13 cellular contexts compared by ENCODE assay signal in genomic region chr6:81767163-81768000, GRCh38. TPM values are rescaled to one million over a fixed set of nuclear protein-coding genes. Genes with fewer than 3 reads are reported as not detected.
DNase-seq lines count a peak whose midpoint lies in the region; ATAC-seq and TF ChIP-seq lines count a peak whose summit lies in the region.
"Had no signal": no experiment of that assay in that cellular context is flagged by ENCODE, and none has a peak within 500 bp of the region (broad histone marks: within the 10 kb centered on the region; RNA-seq: fewer than 3 reads in every experiment).

No MANE protein-coding gene starts in this region.

- no peak for ATAC-seq in stimulated activated naive B cell treated with anti-CD40 and anti-IgM and Interleukin-4, amounts not matched to agents 10 μg/mL and 1 μg/mL and 100 μg/mL, for 72 hours (replicated peaks)

- H3K27ac ChIP-seq in epithelial cell of prostate: peak overlapping the region; percentile 4

- no peak overlapping the region for H3K4me3 Mint-ChIP-seq in osteocyte (ENCODE audit: unreplicated experiment)
- H3K4me3 Mint-ChIP-seq in stimulated activated naive B cell treated with anti-CD40 and anti-IgM and Interleukin-4, amounts not matched to agents 10 μg/mL and 1 μg/mL and 100 μg/mL, for 72 hours: no peak overlapping the region
- H3K4me3 Mint-ChIP-seq: activated B cell treated with CpG ODN at 0.5 μM for 24 hours; activated naive CD8-positive, alpha-beta T cell; natural killer cell had no signal

- peak overlapping the region; percentile 91 for H3K27ac Mint-ChIP-seq in osteocyte (ENCODE audit: unreplicated experiment)
- H3K27ac Mint-ChIP-seq in stimulated activated naive B cell treated with anti-CD40 and anti-IgM and Interleukin-4, amounts not matched to agents 10 μg/mL and 1 μg/mL and 100 μg/mL, for 72 hours: no peak overlapping the region
- H3K27ac Mint-ChIP-seq: activated B cell treated with CpG ODN at 0.5 μM for 24 hours; activated naive CD8-positive, alpha-beta T cell; natural killer cell had no signal

- peaks cover 59% of the 10 kb centered on the region for H3K4me1 Mint-ChIP-seq in osteocyte (ENCODE audit: unreplicated experiment)
- H3K4me1 Mint-ChIP-seq in stimulated activated naive B cell treated with anti-CD40 and anti-IgM and Interleukin-4, amounts not matched to agents 10 μg/mL and 1 μg/mL and 100 μg/mL, for 72 hours: no peaks in the 10 kb centered on the region
- H3K4me1 Mint-ChIP-seq: activated B cell treated with CpG ODN at 0.5 μM for 24 hours, natural killer cell had no signal

- peaks cover 5% of the 10 kb centered on the region for H3K36me3 Mint-ChIP-seq in osteocyte (ENCODE audit: unreplicated experiment)
- H3K36me3 Mint-ChIP-seq in stimulated activated naive B cell treated with anti-CD40 and anti-IgM and Interleukin-4, amounts not matched to agents 10 μg/mL and 1 μg/mL and 100 μg/mL, for 72 hours: no peaks in the 10 kb centered on the region
- H3K36me3 Mint-ChIP-seq: activated naive CD8-positive, alpha-beta T cell; natural killer cell had no signal

- DNase-seq in GM04504 (ENCODE audit: low read depth): peak; percentile 72
- DNase-seq in NCI-H2029 treated with DMSO at 0.1 percent for 48 hours (lab: John Stamatoyannopoulos, UW): peak; percentile 36
- DNase-seq in epithelial cell of prostate (ENCODE audit: low read depth, low spot score): no peak
- no peak for DNase-seq in osteocyte (ENCODE audit: extremely low spot score, unreplicated experiment)
- no peak for DNase-seq in stimulated activated naive B cell treated with anti-CD40 and anti-IgM and Interleukin-4, amounts not matched to agents 10 μg/mL and 1 μg/mL and 100 μg/mL, for 72 hours
- DNase-seq in NCI-H510A treated with DMSO at 0.1 percent for 48 hours (lab: John Stamatoyannopoulos, UW): no peak
- DNase-seq in NCI-H2107 (lab: John Stamatoyannopoulos, UW): no peak
- DNase-seq in NK-92 (lab: John Stamatoyannopoulos, UW; ENCODE audit: unreplicated experiment): no peak
- DNase-seq: activated B cell treated with CpG ODN at 0.5 μM for 24 hours, glutamatergic neuron, natural killer cell, NCI-H524 treated with DMSO at 0.1 percent for 48 hours had no signal

- no peaks in the 10 kb centered on the region for H3K9me3 Mint-ChIP-seq in osteocyte (ENCODE audit: unreplicated experiment)
- H3K9me3 Mint-ChIP-seq in stimulated activated naive B cell treated with anti-CD40 and anti-IgM and Interleukin-4, amounts not matched to agents 10 μg/mL and 1 μg/mL and 100 μg/mL, for 72 hours: no peaks in the 10 kb centered on the region
- H3K9me3 Mint-ChIP-seq: activated B cell treated with CpG ODN at 0.5 μM for 24 hours, natural killer cell had no signal

- no peak for TF ChIP-seq CTCF in osteocyte (IDR thresholded peaks at IDR 0.05)

- H3K27me3 Mint-ChIP-seq in osteocyte (ENCODE audit: unreplicated experiment): no peaks in the 10 kb centered on the region
- H3K27me3 Mint-ChIP-seq in stimulated activated naive B cell treated with anti-CD40 and anti-IgM and Interleukin-4, amounts not matched to agents 10 μg/mL and 1 μg/mL and 100 μg/mL, for 72 hours: peaks cover 22 to 29% of the 10 kb centered on the region in 2 donors

RNA-seq across cellular contexts. Expression of gene TENT5A, which starts 14.9 kb away (rescaled TPM):
- total RNA-seq in osteocyte: 25.8 and 27.0 TPM in 2 replicates

Comparison
In these comparisons a context has a peak if more than half of its experiments do, and no peak if none do; other contexts are left out.
1. DNase-seq: peak in GM04504 (single experiment) and NCI-H2029 treated with DMSO at 0.1 percent for 48 hours (single experiment); none in epithelial cell of prostate (single experiment), osteocyte (single experiment), stimulated activated naive B cell treated with anti-CD40 and anti-IgM and Interleukin-4, amounts not matched to agents 10 μg/mL and 1 μg/mL and 100 μg/mL, for 72 hours (single experiment), NCI-H510A treated with DMSO at 0.1 percent for 48 hours (single experiment), NCI-H2107 (single experiment) and NK-92 (single experiment).